26 cellular contexts compared by ENCODE assay signal in the genomic region with DNA sequence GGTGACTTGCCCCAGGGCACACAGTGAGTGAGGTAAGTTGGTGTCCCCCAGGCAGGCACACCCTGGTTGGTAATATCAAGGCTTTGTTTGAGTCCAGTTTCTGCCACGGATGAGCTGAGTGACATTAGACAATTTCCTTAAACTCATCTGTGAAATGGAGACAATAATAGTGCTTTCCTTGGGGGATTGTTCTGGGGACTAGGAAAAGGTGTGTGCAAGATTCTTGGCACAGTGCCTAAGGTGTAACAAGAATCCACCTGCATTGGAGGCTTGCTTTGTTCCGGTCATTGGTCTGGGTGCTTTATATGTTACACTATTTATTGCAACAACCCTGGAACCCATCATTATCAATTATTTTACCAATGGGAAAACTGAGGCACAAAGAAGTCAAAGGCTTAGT.
"Had no signal": no experiment of that assay in that cellular context is flagged by ENCODE, and none has a peak within 500 bp of the region (broad histone marks: within the 10 kb centered on the region; RNA-seq: fewer than 3 reads in every experiment).

No MANE protein-coding gene starts in this region.

- H3K27me3 ChIP-seq: pancreas, sigmoid colon, suprapubic skin, tibial artery, uterus had no signal

- H3K27ac ChIP-seq: left ventricle myocardium inferior, pancreas, prostate gland, sigmoid colon, spleen, suprapubic skin, uterus had no signal

- H3K36me3 ChIP-seq: left ventricle myocardium inferior, pancreas, prostate gland, sigmoid colon, spleen, suprapubic skin, thoracic aorta, tibial artery, uterus had no signal

- H3K9me3 Mint-ChIP-seq: immature natural killer cell; memory B cell; naive thymus-derived CD4-positive, alpha-beta T cell; natural killer cell treated with Interleukin-12 subunit alpha and Interleukin-12 subunit beta and Interleukin-15 and Interleukin-18, amount 100 ng/mL, for 72 hours; stimulated activated effector memory CD8-positive, alpha-beta T cell treated with anti-CD3 and anti-CD28 coated beads, Interleukin-12 subunit alpha, Interleukin-12 subunit beta, amount 100 ng/mL, for 72 hours; stimulated activated naive CD8-positive, alpha-beta T cell treated with anti-CD3 and anti-CD28 coated beads, Interleukin-15, Interleukin-2, amounts not matched to agents 100 ng/mL and 50 ng/mL, for 24 hours had no signal

- H3K4me3 Mint-ChIP-seq: immature natural killer cell; memory B cell; naive thymus-derived CD4-positive, alpha-beta T cell; natural killer cell treated with Interleukin-12 subunit alpha and Interleukin-12 subunit beta and Interleukin-15 and Interleukin-18, amount 100 ng/mL, for 72 hours; stimulated activated effector memory CD8-positive, alpha-beta T cell treated with anti-CD3 and anti-CD28 coated beads, Interleukin-12 subunit alpha, Interleukin-12 subunit beta, amount 100 ng/mL, for 72 hours; stimulated activated naive CD8-positive, alpha-beta T cell treated with anti-CD3 and anti-CD28 coated beads, Interleukin-15, Interleukin-2, amounts not matched to agents 100 ng/mL and 50 ng/mL, for 24 hours had no signal

- H3K4me1 ChIP-seq: left ventricle myocardium inferior, pancreas, prostate gland had no signal

- H3K27me3 Mint-ChIP-seq: memory B cell had no signal

- H3K9me3 ChIP-seq: left ventricle myocardium inferior, mucosa of descending colon, pancreas, prostate gland, sigmoid colon, spleen, suprapubic skin, thoracic aorta, tibial artery, uterus had no signal

- H3K4me1 Mint-ChIP-seq: immature natural killer cell; memory B cell; stimulated activated effector memory CD8-positive, alpha-beta T cell treated with anti-CD3 and anti-CD28 coated beads, Interleukin-12 subunit alpha, Interleukin-12 subunit beta, amount 100 ng/mL, for 72 hours had no signal

- H3K27ac Mint-ChIP-seq: immature natural killer cell; memory B cell; naive thymus-derived CD4-positive, alpha-beta T cell; stimulated activated effector memory CD8-positive, alpha-beta T cell treated with anti-CD3 and anti-CD28 coated beads, Interleukin-12 subunit alpha, Interleukin-12 subunit beta, amount 100 ng/mL, for 72 hours; stimulated activated naive CD8-positive, alpha-beta T cell treated with anti-CD3 and anti-CD28 coated beads, Interleukin-15, Interleukin-2, amounts not matched to agents 100 ng/mL and 50 ng/mL, for 24 hours had no signal

- H3K4me3 ChIP-seq: left ventricle myocardium inferior, lung, mucosa of descending colon, pancreas, prostate gland, sigmoid colon, spleen, suprapubic skin, thoracic aorta, tibial artery, uterus had no signal

- DNase-seq: hypothalamus; immature natural killer cell; left ventricle myocardium inferior; midbrain; mucosa of descending colon; naive thymus-derived CD4-positive, alpha-beta T cell; pancreas; posterior cingulate gyrus; retina; right cardiac atrium; sigmoid colon; small intestine; spleen; stimulated activated CD4-positive, alpha-beta T cell treated with anti-CD3 and anti-CD28 coated beads, Interleukin-4, amount 100 ng/mL, for 24 hours; stimulated activated naive CD4-positive, alpha-beta T cell; tibial artery; uterus had no signal

- ATAC-seq: mucosa of descending colon; naive thymus-derived CD4-positive, alpha-beta T cell; natural killer cell treated with Interleukin-12 subunit alpha and Interleukin-12 subunit beta and Interleukin-15 and Interleukin-18, amount 100 ng/mL, for 72 hours; pancreas; right cardiac atrium; stimulated activated effector memory CD8-positive, alpha-beta T cell treated with anti-CD3 and anti-CD28 coated beads, Interleukin-12 subunit alpha, Interleukin-12 subunit beta, amount 100 ng/mL, for 72 hours had no signal

- FAIRE-seq: islet of Langerhans, pancreas, small intestine had no signal

- H3K36me3 Mint-ChIP-seq: immature natural killer cell; memory B cell; naive thymus-derived CD4-positive, alpha-beta T cell; natural killer cell treated with Interleukin-12 subunit alpha and Interleukin-12 subunit beta and Interleukin-15 and Interleukin-18, amount 100 ng/mL, for 72 hours; stimulated activated effector memory CD8-positive, alpha-beta T cell treated with anti-CD3 and anti-CD28 coated beads, Interleukin-12 subunit alpha, Interleukin-12 subunit beta, amount 100 ng/mL, for 72 hours had no signal
